9 cellular contexts compared by ENCODE assay signal in the genomic region with DNA sequence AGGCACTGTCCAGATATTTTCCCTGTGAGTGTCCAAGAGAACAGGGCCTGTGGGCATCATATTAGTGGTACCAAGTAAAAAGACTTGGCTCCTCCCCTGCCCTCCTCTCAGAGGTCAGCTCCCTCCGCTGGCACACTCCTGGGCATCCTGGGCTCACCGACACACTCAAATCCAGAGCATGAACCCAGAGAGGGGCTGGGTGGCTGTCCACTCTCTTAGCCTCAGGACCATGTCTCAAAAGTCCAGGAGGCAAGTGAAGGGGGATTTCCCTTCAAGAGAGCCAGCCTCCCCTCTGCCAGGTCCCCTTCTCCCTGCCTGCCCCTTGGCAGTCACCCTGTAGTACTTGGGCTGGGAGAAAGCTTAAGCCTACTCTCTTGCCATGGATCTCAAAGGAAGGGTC. TPM values are rescaled to one million over a fixed set of nuclear protein-coding genes. Genes with fewer than 3 reads are reported as not detected.
DNase-seq lines count a peak whose midpoint lies in the region; ATAC-seq and TF ChIP-seq lines count a peak whose summit lies in the region.
"Had no signal": no experiment of that assay in that cellular context is flagged by ENCODE, and none has a peak within 500 bp of the region (broad histone marks: within the 10 kb centered on the region; RNA-seq: fewer than 3 reads in every experiment).

No MANE protein-coding gene starts in this region.

- no TSS peak for BruUV-seq in Calu3 (replicated peaks; lab: Mats Ljungman, UMichigan)

- peak overlapping the region in 1 of 4 donors; percentile 81 for H3K4me3 ChIP-seq in gastrocnemius medialis

- H3K27ac ChIP-seq in VCaP (peak overlapping the region; percentile 97), foreskin keratinocyte (peak overlapping the region; percentile 94), gastrocnemius medialis (peak overlapping the region; percentile 89 to 100 (median 96))

- TF ChIP-seq CTCF in Calu3 (IDR thresholded peaks at IDR 0.05; ENCODE audit: unreplicated experiment) (no peak), VCaP (conservative IDR thresholded peaks at IDR 0.05) (no peak), foreskin keratinocyte (conservative IDR thresholded peaks at IDR 0.05) (no peak), gastrocnemius medialis (IDR thresholded peaks at IDR 0.05 in 4 of 5, conservative IDR thresholded peaks at IDR 0.05 in 1 of 5) (no peak)

- H3K36me3 ChIP-seq in gastrocnemius medialis: no peaks in the 10 kb centered on the region

- in situ Hi-C loops in gastrocnemius medialis (cut with MboI; ENCODE audit: low sequenced_read_pairs in 4 of 4): no loop called here

- TF ChIP-seq POLR2A in gastrocnemius medialis (IDR thresholded peaks at IDR 0.05): no peak

- DNase-seq in Calu3: no peak
- DNase-seq in foreskin keratinocyte: no peak
- no peak for DNase-seq in gastrocnemius medialis
- DNase-seq in GDM1 (lab: John Stamatoyannopoulos, UW): no peak
- no peak for DNase-seq in activated CD4-positive, CD25-positive, alpha-beta regulatory T cell treated with anti-CD3 and anti-CD28 coated beads, Interleukin-2, amount 50 U/mL, for 72 hours
- no peak for DNase-seq in AML-193 (lab: John Stamatoyannopoulos, UW)

- no peaks in the 10 kb centered on the region for H3K9me3 ChIP-seq in gastrocnemius medialis

- H3K27me3 ChIP-seq in foreskin keratinocyte (no peaks in the 10 kb centered on the region), gastrocnemius medialis (no peaks in the 10 kb centered on the region)

- CTCF ChIA-PET in Calu3 (lab: Charles Lee): no interaction called here

- peaks cover 87% of the 10 kb centered on the region for H3K36me3 Mint-ChIP-seq in Calu3 (ENCODE audit: insufficient read depth, unreplicated experiment)

- H3K4me1 ChIP-seq in foreskin keratinocyte (peaks cover 61% of the 10 kb centered on the region), gastrocnemius medialis (peaks cover 94 to 97% of the 10 kb centered on the region in 2 donors)

- no peak overlapping the region for H3K4me3 Mint-ChIP-seq in Calu3 (ENCODE audit: low read depth, unreplicated experiment)

- intact Hi-C loops in Calu3 (cut with micrococcal nuclease; ENCODE audit: unreplicated experiment): no loop called here
- intact Hi-C loops in gastrocnemius medialis (cut with DNase I; ENCODE audit: low total_unique reads): no loop called here

- H3K4me1 Mint-ChIP-seq in Calu3 (ENCODE audit: low read depth, unreplicated experiment): peaks cover 63% of the 10 kb centered on the region

- H3K27me3 Mint-ChIP-seq in Calu3 (ENCODE audit: unreplicated experiment): no peaks in the 10 kb centered on the region

- no peaks in the 10 kb centered on the region for H3K9me3 Mint-ChIP-seq in Calu3 (ENCODE audit: low read depth, unreplicated experiment)

- no peak for ATAC-seq in foreskin keratinocyte
- ATAC-seq in gastrocnemius medialis: no peak
- ATAC-seq in HG03045 (IDR thresholded peaks at IDR 0.05; ENCODE audit: unreplicated experiment): no peak

- peak overlapping the region; percentile 67 for H3K27ac Mint-ChIP-seq in Calu3 (ENCODE audit: unreplicated experiment)

RNA-seq across cellular contexts. Expression of gene BCL9L, which starts 10.3 kb away (rescaled TPM):
- total RNA-seq in Calu3 (2022) (57.9 and 68.4 TPM in 2 replicates), foreskin keratinocyte (54.6 and 61.4 TPM in 2 replicates), gastrocnemius medialis (10 to 100 TPM; 17.1 to 35.6 (median 23.8) TPM)
- polyA plus RNA-seq in foreskin keratinocyte: 22.1 and 22.9 TPM in 2 replicates

RNA-seq across cellular contexts. Expression of gene CXCR5, which starts 31.7 kb away (rescaled TPM):
- total RNA-seq in Calu3 (2022): not detected in 2 replicates
- not detected in 2 replicates for total RNA-seq in foreskin keratinocyte
- polyA plus RNA-seq in foreskin keratinocyte: 0.01 TPM in 1 of 2 replicates, not detected in the other
- total RNA-seq in gastrocnemius medialis: not detected
- total RNA-seq: HT-29 had no signal

RNA-seq across cellular contexts. Expression of gene UPK2, which starts 40.7 kb away (rescaled TPM):
- 3.5 and 5.2 TPM in 2 replicates for total RNA-seq in Calu3 (2022)
- 0.11 and 0.20 TPM in 2 replicates for total RNA-seq in foreskin keratinocyte
- 0.25 and 0.32 TPM in 2 replicates for polyA plus RNA-seq in foreskin keratinocyte
- total RNA-seq in gastrocnemius medialis: not detected
- total RNA-seq: HT-29 had no signal

RNA-seq across cellular contexts. Expression of gene FOXR1, which starts 56.2 kb away (rescaled TPM):
- not detected in 2 replicates for total RNA-seq in Calu3 (2022)
- not detected in 2 replicates for total RNA-seq in foreskin keratinocyte
- not detected in 2 replicates for polyA plus RNA-seq in foreskin keratinocyte
- total RNA-seq in gastrocnemius medialis: not detected
- total RNA-seq: HT-29 had no signal
